ENCODE assay signal across 26 cellular contexts in the genomic region with DNA sequence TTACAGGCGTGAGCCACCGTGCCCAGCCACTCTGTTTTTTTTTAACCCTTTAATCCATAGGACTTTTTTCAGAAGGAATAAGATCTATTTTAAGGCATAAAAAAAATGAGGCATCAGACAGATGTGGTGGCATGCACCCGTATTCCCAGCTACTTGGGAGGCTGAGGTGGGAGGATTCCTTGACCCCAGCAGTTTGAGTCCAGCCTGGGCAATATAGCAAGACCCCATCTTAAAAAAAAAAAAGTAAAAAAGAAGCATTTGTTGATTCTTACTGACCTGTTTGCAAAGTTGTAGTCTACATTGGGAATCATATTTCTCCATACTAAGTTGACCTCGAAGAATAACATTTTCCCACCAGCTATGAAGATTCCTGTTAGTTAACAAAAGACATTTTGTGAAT.
"Had no signal": no experiment of that assay in that cellular context is flagged by ENCODE, and none has a peak within 500 bp of the region (broad histone marks: within the 10 kb centered on the region; RNA-seq: fewer than 3 reads in every experiment).

No MANE protein-coding gene starts in this region.

- ATAC-seq: activated naive CD8-positive, alpha-beta T cell treated with anti-CD3 and anti-CD28 coated beads, Interleukin-2, amount 50 U/mL, for 24 hours; left lobe of liver; mucosa of descending colon; natural killer cell treated with Interleukin-12 subunit alpha and Interleukin-12 subunit beta and Interleukin-15 and Interleukin-18, amount 100 ng/mL, for 72 hours; right lobe of liver; stimulated activated naive B cell treated with anti-CD40 and anti-IgM and Interleukin-4, amounts not matched to agents 10 μg/mL and 1 μg/mL and 100 μg/mL, for 72 hours had no signal

- H3K4me3 Mint-ChIP-seq: activated CD4-positive, alpha-beta memory T cell treated with anti-CD3 and anti-CD28 coated beads, Interleukin-2, amount 10 ng/mL, durations not matched to agents 7 days and 5 days; activated CD4-positive, alpha-beta T cell treated with anti-CD3 and anti-CD28 coated beads, Interleukin-2, amount 10 ng/mL, durations not matched to agents 7 days and 5 days; activated naive CD4-positive, alpha-beta T cell treated with anti-CD3 and anti-CD28 coated beads, Interleukin-2, amount 50 U/mL, for 24 hours; activated naive CD8-positive, alpha-beta T cell treated with anti-CD3 and anti-CD28 coated beads, Interleukin-2, amount 50 U/mL, for 24 hours; activated T-cell treated with anti-CD3 and anti-CD28 coated beads, Interleukin-2, amount 50 U/mL, for 24 hours; natural killer cell treated with Interleukin-12 subunit alpha and Interleukin-12 subunit beta and Interleukin-15 and Interleukin-18, amount 100 ng/mL, for 72 hours; stimulated activated naive B cell treated with anti-CD40 and anti-IgM and Interleukin-4, amounts not matched to agents 10 μg/mL and 1 μg/mL and 100 μg/mL, for 72 hours; T-helper 1 cell treated with Interleukin-12 subunit alpha and Interleukin-12 subunit beta and Interleukin-4 antibody, amounts not matched to agents 30 μg/mL and 1 μg/mL, for 36 hours had no signal

- H3K27ac Mint-ChIP-seq: activated CD4-positive, alpha-beta memory T cell treated with anti-CD3 and anti-CD28 coated beads, Interleukin-2, amount 10 ng/mL, durations not matched to agents 7 days and 5 days; activated CD4-positive, alpha-beta T cell treated with anti-CD3 and anti-CD28 coated beads, Interleukin-2, amount 10 ng/mL, durations not matched to agents 7 days and 5 days; activated naive CD4-positive, alpha-beta T cell treated with anti-CD3 and anti-CD28 coated beads, Interleukin-2, amount 50 U/mL, for 24 hours; activated naive CD8-positive, alpha-beta T cell treated with anti-CD3 and anti-CD28 coated beads, Interleukin-2, amount 50 U/mL, for 24 hours; activated T-cell treated with anti-CD3 and anti-CD28 coated beads, Interleukin-2, amount 50 U/mL, for 24 hours; T-helper 1 cell treated with Interleukin-12 subunit alpha and Interleukin-12 subunit beta and Interleukin-4 antibody, amounts not matched to agents 30 μg/mL and 1 μg/mL, for 36 hours had no signal

- DNase-seq: activated CD4-positive, alpha-beta memory T cell treated with anti-CD3 and anti-CD28 coated beads, Interleukin-2, amount 10 ng/mL, durations not matched to agents 7 days and 5 days; activated CD4-positive, alpha-beta T cell treated with anti-CD3 and anti-CD28 coated beads for 1 hour; activated CD4-positive, alpha-beta T cell treated with anti-CD3 and anti-CD28 coated beads, Interleukin-2, amount 10 ng/mL, durations not matched to agents 7 days and 5 days; activated CD8-positive, alpha-beta memory T cell treated with anti-CD3 and anti-CD28 coated beads, Interleukin-2, amount 50 U/mL, for 48 hours; activated naive CD8-positive, alpha-beta T cell treated with anti-CD3 and anti-CD28 coated beads, Interleukin-2, amount 50 U/mL, for 24 hours; activated T-cell treated with anti-CD3 and anti-CD28 coated beads, Interleukin-2, amount 50 U/mL, for 24 hours; amygdala; central memory CD4-positive, alpha-beta T cell; foreskin fibroblast; kidney glomerular epithelial cell; mucosa of descending colon; right lobe of liver; stimulated activated CD4-positive, alpha-beta T cell treated with anti-CD3 and anti-CD28 coated beads, Interleukin-1b, Interleukin-23, amount 100 ng/mL, for 48 hours; stimulated activated naive B cell treated with anti-CD40 and anti-IgM and Interleukin-4, amounts not matched to agents 10 μg/mL and 1 μg/mL and 100 μg/mL, for 72 hours; stomach; SW 1271; T1000 had no signal

- H3K4me3 ChIP-seq: breast epithelium, lung, mucosa of descending colon, right lobe of liver, smooth muscle cell, stomach, tibial nerve had no signal

- H3K9me3 ChIP-seq: breast epithelium, mucosa of descending colon, right lobe of liver, stomach, tibial nerve had no signal

- H3K27me3 Mint-ChIP-seq: activated CD4-positive, alpha-beta memory T cell treated with anti-CD3 and anti-CD28 coated beads, Interleukin-2, amount 10 ng/mL, durations not matched to agents 7 days and 5 days; activated CD4-positive, alpha-beta T cell treated with anti-CD3 and anti-CD28 coated beads, Interleukin-2, amount 10 ng/mL, durations not matched to agents 7 days and 5 days; activated naive CD4-positive, alpha-beta T cell treated with anti-CD3 and anti-CD28 coated beads, Interleukin-2, amount 50 U/mL, for 24 hours; activated naive CD8-positive, alpha-beta T cell treated with anti-CD3 and anti-CD28 coated beads, Interleukin-2, amount 50 U/mL, for 24 hours; activated T-cell treated with anti-CD3 and anti-CD28 coated beads, Interleukin-2, amount 50 U/mL, for 24 hours; natural killer cell treated with Interleukin-12 subunit alpha and Interleukin-12 subunit beta and Interleukin-15 and Interleukin-18, amount 100 ng/mL, for 72 hours; stimulated activated naive B cell treated with anti-CD40 and anti-IgM and Interleukin-4, amounts not matched to agents 10 μg/mL and 1 μg/mL and 100 μg/mL, for 72 hours had no signal

- H3K9me3 Mint-ChIP-seq: activated CD4-positive, alpha-beta memory T cell treated with anti-CD3 and anti-CD28 coated beads, Interleukin-2, amount 10 ng/mL, durations not matched to agents 7 days and 5 days; activated CD4-positive, alpha-beta T cell treated with anti-CD3 and anti-CD28 coated beads, Interleukin-2, amount 10 ng/mL, durations not matched to agents 7 days and 5 days; activated naive CD4-positive, alpha-beta T cell treated with anti-CD3 and anti-CD28 coated beads, Interleukin-2, amount 50 U/mL, for 24 hours; activated naive CD8-positive, alpha-beta T cell treated with anti-CD3 and anti-CD28 coated beads, Interleukin-2, amount 50 U/mL, for 24 hours; activated T-cell treated with anti-CD3 and anti-CD28 coated beads, Interleukin-2, amount 50 U/mL, for 24 hours; natural killer cell treated with Interleukin-12 subunit alpha and Interleukin-12 subunit beta and Interleukin-15 and Interleukin-18, amount 100 ng/mL, for 72 hours; T-helper 1 cell treated with Interleukin-12 subunit alpha and Interleukin-12 subunit beta and Interleukin-4 antibody, amounts not matched to agents 30 μg/mL and 1 μg/mL, for 36 hours had no signal

- H3K36me3 Mint-ChIP-seq: natural killer cell treated with Interleukin-12 subunit alpha and Interleukin-12 subunit beta and Interleukin-15 and Interleukin-18, amount 100 ng/mL, for 72 hours had no signal

- H3K4me2 ChIP-seq: smooth muscle cell had no signal

- FAIRE-seq: endothelial cell of umbilical vein had no signal

- H3K36me3 ChIP-seq: breast epithelium, right lobe of liver, tibial nerve had no signal

- H3K27me3 ChIP-seq: breast epithelium, right lobe of liver, stomach, tibial nerve had no signal

- H3K27ac ChIP-seq: right lobe of liver had no signal
